ENCODE assay signal across 1 cellular context in genomic region chr20:51306521-51307358, GRCh38.
TF ChIP-seq lines count a peak whose summit lies in the region.

No MANE protein-coding gene starts in this region.

TF ChIP-seq in HepG2, 621 proteins besides CTCF, POLR2A, EP300 and RAD21 (continued from another document and continues in another):
- TF ChIP-seq GRHL1 (CRISPR knock-in tag; conservative IDR thresholded peaks at IDR 0.05) (no peak), ZNF350 (CRISPR knock-in tag; IDR thresholded peaks at IDR 0.05; ENCODE audit: borderline replicate concordance, low read depth) (no peak), SPEN (CRISPR knock-in tag; IDR thresholded peaks at IDR 0.05; ENCODE audit: low read depth) (0 out of 2 replicates have a peak, but pooled peaks have one; percentile 2), ATF2 (CRISPR knock-in tag; IDR thresholded peaks at IDR 0.05) (peak; percentile 60; the same call in 1 of the 2 replicates), HMG20A (CRISPR knock-in tag; IDR thresholded peaks at IDR 0.05; ENCODE audit: borderline replicate concordance) (no peak), ZBTB7B (CRISPR knock-in tag; IDR thresholded peaks at IDR 0.05) (peak; percentile 71), HBP1 (CRISPR knock-in tag; IDR thresholded peaks at IDR 0.05; ENCODE audit: low read depth) (peak; percentile 62; the same call in 1 of the 2 replicates), ATF3 (CRISPR knock-in tag; IDR thresholded peaks at IDR 0.05) (no peak; the same call in 1 of the 2 replicates), ZFX (CRISPR knock-in tag; IDR thresholded peaks at IDR 0.05; ENCODE audit: low read depth) (peak; percentile 66; the same call in 1 of the 2 replicates), GATA4 (IDR thresholded peaks at IDR 0.05; ENCODE audit: borderline replicate concordance, low read depth) (no peak), SP1 (IDR thresholded peaks at IDR 0.05) (no peak), SP1 (CRISPR knock-in tag; IDR thresholded peaks at IDR 0.05) (no peak), ZNF225 (CRISPR knock-in tag; IDR thresholded peaks at IDR 0.05) (peak; percentile 68; the same call in 1 of the 2 replicates), ZNF512B (CRISPR knock-in tag; IDR thresholded peaks at IDR 0.05; ENCODE audit: borderline replicate concordance) (0 out of 2 replicates have a peak, but pooled peaks have one; percentile 60), ZNF713 (CRISPR knock-in tag; IDR thresholded peaks at IDR 0.05) (0 out of 2 replicates have a peak, but pooled peaks have one; percentile 43), SRSF1 (optimal IDR thresholded peaks at IDR 0.05; ENCODE audit: low read depth, low read length) (no peak), GLI4 (CRISPR knock-in tag; IDR thresholded peaks at IDR 0.05; ENCODE audit: borderline replicate concordance) (no peak), CENPT (CRISPR knock-in tag; IDR thresholded peaks at IDR 0.05; ENCODE audit: low read depth) (no peak), FLYWCH1 (CRISPR knock-in tag; IDR thresholded peaks at IDR 0.05) (no peak), ZNF451 (CRISPR knock-in tag; IDR thresholded peaks at IDR 0.05) (no peak), SATB2 (CRISPR knock-in tag; IDR thresholded peaks at IDR 0.05) (no peak), ZBTB46 (CRISPR knock-in tag; IDR thresholded peaks at IDR 0.05; ENCODE audit: borderline replicate concordance) (no peak), ZNF232 (CRISPR knock-in tag; IDR thresholded peaks at IDR 0.05; ENCODE audit: borderline replicate concordance) (no peak), ZNF441 (CRISPR knock-in tag; IDR thresholded peaks at IDR 0.05; ENCODE audit: borderline replicate concordance) (no peak), XRCC5 (optimal IDR thresholded peaks at IDR 0.05; ENCODE audit: low read length) (peak; percentile 95), THAP8 (CRISPR knock-in tag; IDR thresholded peaks at IDR 0.05; ENCODE audit: borderline replicate concordance) (no peak), TGIF2 (CRISPR knock-in tag; IDR thresholded peaks at IDR 0.05) (peak; percentile 39; the same call in 1 of the 2 replicates), ZNF761 (CRISPR knock-in tag; conservative IDR thresholded peaks at IDR 0.05) (no peak), ARID4A (CRISPR knock-in tag; IDR thresholded peaks at IDR 0.05; ENCODE audit: borderline replicate concordance) (no peak), ZNF318 (CRISPR knock-in tag; IDR thresholded peaks at IDR 0.05) (peak; percentile 71; the same call in 1 of the 2 replicates)
